In genomic region chr5:173913686-173914321, GRCh38 we compare ENCODE assay signal across 16 cellular contexts. TPM values are rescaled to one million over a fixed set of nuclear protein-coding genes. Genes with fewer than 3 reads are reported as not detected.
A peak's percentile ranks its signal among the peaks of the same experiment; 100 is the strongest.
DNase-seq lines count a peak whose midpoint lies in the region; ATAC-seq, FAIRE-seq and TF ChIP-seq lines count a peak whose summit lies in the region.
"Had no signal": no experiment of that assay in that cellular context is flagged by ENCODE, and none has a peak within 500 bp of the region (broad histone marks: within the 10 kb centered on the region; RNA-seq: fewer than 3 reads in every experiment).

No MANE protein-coding gene starts in this region.

- H3K27ac ChIP-seq in cingulate gyrus (ENCODE audit: low read depth, low read length) (peak overlapping the region; percentile 41), pancreas (peak overlapping the region in 1 of 4 donors; percentile 38), aorta (ENCODE audit: low read depth in 1 of 2, low read length in 2 of 2) (no peak overlapping the region), hepatocyte (no peak overlapping the region)
- H3K27ac ChIP-seq: WERI-Rb-1 had no signal

- no peaks in the 10 kb centered on the region for H3K27me3 ChIP-seq in pancreas
- no peaks in the 10 kb centered on the region for H3K27me3 ChIP-seq in aorta (ENCODE audit: control insufficient read depth in 1 of 2, insufficient read depth in 2 of 2, low read length in 1 of 2)
- H3K27me3 ChIP-seq in hepatocyte: no peaks in the 10 kb centered on the region

- DNase-seq in GF-D8 (lab: John Stamatoyannopoulos, UW): peak; percentile 27
- DNase-seq in NB4 (ENCODE audit: low read depth): peak; percentile 63
- no peak for DNase-seq in pancreas
- DNase-seq in aorta: no peak
- no peak for DNase-seq in SW480 (ENCODE audit: low spot score)
- DNase-seq in hepatocyte (ENCODE audit: low spot score): no peak
- DNase-seq: activated effector memory CD4-positive, alpha-beta T cell treated with anti-CD3 and anti-CD28 coated beads, Interleukin-2, amount 50 U/mL, for 16 hours; amygdala; KBM-7; NCI-H1436; NCI-H226; stimulated activated naive CD8-positive, alpha-beta T cell treated with anti-CD3 and anti-CD28 coated beads, Interleukin-15, Interleukin-2, amounts not matched to agents 100 U/mL and 50 U/mL, for 24 hours; WERI-Rb-1 had no signal

- no peaks in the 10 kb centered on the region for H3K9me3 ChIP-seq in pancreas
- no peaks in the 10 kb centered on the region for H3K9me3 ChIP-seq in aorta (ENCODE audit: control insufficient read depth, low read length)
- no peaks in the 10 kb centered on the region for H3K9me3 ChIP-seq in hepatocyte (ENCODE audit: low read depth)

- H3K4me3 ChIP-seq in NB4 (ENCODE audit: low read depth, low read length): no peak overlapping the region
- no peak overlapping the region for H3K4me3 ChIP-seq in pancreas
- H3K4me3 ChIP-seq in aorta (ENCODE audit: low read length in 2 of 2): no peak overlapping the region
- H3K4me3 ChIP-seq in hepatocyte: no peak overlapping the region

- no peak for TF ChIP-seq CTCF in NB4 (IDR thresholded peaks at IDR 0.05; ENCODE audit: low read depth, low read length)
- no peak for TF ChIP-seq CTCF in pancreas (IDR thresholded peaks at IDR 0.05)
- TF ChIP-seq CTCF in hepatocyte (IDR thresholded peaks at IDR 0.05; ENCODE audit: poor library complexity): no peak

- H3K79me2 ChIP-seq in hepatocyte: peaks cover 24% of the 10 kb centered on the region

- H2AFZ ChIP-seq in hepatocyte: no peak overlapping the region

- H3K9me2 ChIP-seq in hepatocyte (replicated peaks; ENCODE audit: insufficient read depth): no peaks in the 10 kb centered on the region

- H3K4me1 ChIP-seq in pancreas (peaks cover 8 to 30% (median 27%) of the 10 kb centered on the region in 3 donors), aorta (ENCODE audit: control insufficient read depth in 1 of 2, insufficient read depth in 2 of 2, low read length in 2 of 2) (no peaks in the 10 kb centered on the region), hepatocyte (ENCODE audit: insufficient read depth) (peaks cover 3% of the 10 kb centered on the region)

- H4K20me1 ChIP-seq in hepatocyte (ENCODE audit: insufficient read depth, poor library complexity, severe bottlenecking): peaks cover 13% of the 10 kb centered on the region

- no peak for TF ChIP-seq POLR2A in NB4 (IDR thresholded peaks at IDR 0.05; ENCODE audit: extremely low read depth, insufficient read length)

- WGBS in pancreas, 2 donors: 40 to 43% methylated on average over 4 of the region's 4 CpGs
- 75 to 76% methylated on average over 4 of the region's 4 CpGs for WGBS in aorta, 2 donors
- WGBS in hepatocyte (ENCODE audit: low lambda C conversion rate, missing lambda C conversion rate): 83% methylated on average over 4 of the region's 4 CpGs

- H3K36me3 ChIP-seq in pancreas: peaks cover 0 to 19% (median 5%) of the 10 kb centered on the region in 3 donors
- no peaks in the 10 kb centered on the region for H3K36me3 ChIP-seq in aorta (ENCODE audit: control insufficient read depth in 1 of 2, insufficient read depth in 2 of 2, low read length in 1 of 2)
- no peaks in the 10 kb centered on the region for H3K36me3 ChIP-seq in hepatocyte (replicated peaks; ENCODE audit: insufficient read depth, low read depth)

- FAIRE-seq in pancreas (lab: Jason Lieb, UNC): peak; percentile 49

- H3K4me2 ChIP-seq in hepatocyte: no peak overlapping the region

- intact Hi-C loops in pancreas (cut with DNase I) (no loop called here), aorta (cut with DNase I) (no loop called here)

- peak in 1 of 4 donors; percentile 3 for ATAC-seq in pancreas
- ATAC-seq in aorta (ENCODE audit: low FRiP score): no peak
- ATAC-seq in GM18861 (IDR thresholded peaks at IDR 0.05; ENCODE audit: unreplicated experiment): no peak
- ATAC-seq: esophagus mucosa; stimulated activated naive CD8-positive, alpha-beta T cell treated with anti-CD3 and anti-CD28 coated beads, Interleukin-15, Interleukin-2, amounts not matched to agents 100 U/mL and 50 U/mL, for 24 hours had no signal

RNA-seq across cellular contexts. Expression of gene CPEB4, which starts 25.7 kb away (rescaled TPM):
- total RNA-seq in pancreas (10 to 100 TPM; 24.3 to 51.2 (median 30.0) TPM), aorta (10 to 100 TPM; 50.4 to 80.1 TPM), hepatocyte (49.2 and 49.7 TPM in 2 replicates)
- polyA plus RNA-seq in pancreas (10 to 100 TPM; 11.6 to 15.9 TPM), aorta (10 to 100 TPM in 1 of 2 donors, 1 to 10 TPM in 1; 9.0 to 10.6 TPM), hepatocyte (12.0 and 13.3 TPM in 2 replicates)

Comparison
In these comparisons a context has a peak if more than half of its experiments do, and no peak if none do; other contexts are left out.
1. DNase-seq: peak in GF-D8 (single experiment) and NB4 (single experiment); none in pancreas (0 of 6), aorta (0 of 2), SW480 (single experiment) and hepatocyte (single experiment).